8 cellular contexts compared by ENCODE assay signal in genomic region chr2:196987298-196987653, GRCh38.
DNase-seq lines count a peak whose midpoint lies in the region; ATAC-seq, FAIRE-seq and TF ChIP-seq lines count a peak whose summit lies in the region.

No MANE protein-coding gene starts in this region.

- H3K27ac Mint-ChIP-seq in stimulated activated naive CD8-positive, alpha-beta T cell treated with anti-CD3 and anti-CD28 coated beads, Interleukin-15, Interleukin-2, amounts not matched to agents 100 ng/mL and 50 ng/mL, for 24 hours: peak overlapping the region; percentile 97
- peak overlapping the region; percentile 97 for H3K27ac Mint-ChIP-seq in activated T-helper 17 cell treated with anti-CD3 and anti-CD28 coated beads, Interleukin-2, amount 50 U/mL, for 72 hours

- peaks cover under 1% of the 10 kb centered on the region for H3K36me3 ChIP-seq in lower lobe of right lung

- no peaks in the 10 kb centered on the region for H3K9me3 Mint-ChIP-seq in stimulated activated naive CD8-positive, alpha-beta T cell treated with anti-CD3 and anti-CD28 coated beads, Interleukin-15, Interleukin-2, amounts not matched to agents 100 ng/mL and 50 ng/mL, for 24 hours
- no peaks in the 10 kb centered on the region for H3K9me3 Mint-ChIP-seq in activated T-helper 17 cell treated with anti-CD3 and anti-CD28 coated beads, Interleukin-2, amount 50 U/mL, for 72 hours

- no peak for DNase-seq in stimulated activated naive CD8-positive, alpha-beta T cell treated with anti-CD3 and anti-CD28 coated beads, Interleukin-15, Interleukin-2, amounts not matched to agents 100 U/mL and 50 U/mL, for 24 hours
- no peak for DNase-seq in lower lobe of right lung
- no peak for DNase-seq in GM12891 (ENCODE audit: insufficient read length, low spot score)
- no peak for DNase-seq in NCI-H1048 (lab: John Stamatoyannopoulos, UW)
- DNase-seq in NOMO-1 treated with dmso at 0.1 percent for 144 hours (lab: John Stamatoyannopoulos, UW; ENCODE audit: unreplicated experiment): no peak
- no peak for DNase-seq in GM20000 (ENCODE audit: low spot score)

- peaks cover 10% of the 10 kb centered on the region for H3K4me1 ChIP-seq in lower lobe of right lung

- H3K27me3 ChIP-seq in lower lobe of right lung (ENCODE audit: low read depth): no peaks in the 10 kb centered on the region

- H3K4me1 Mint-ChIP-seq in stimulated activated naive CD8-positive, alpha-beta T cell treated with anti-CD3 and anti-CD28 coated beads, Interleukin-15, Interleukin-2, amounts not matched to agents 100 ng/mL and 50 ng/mL, for 24 hours (ENCODE audit: low read depth): peaks cover 82% of the 10 kb centered on the region
- peaks cover 35% of the 10 kb centered on the region for H3K4me1 Mint-ChIP-seq in activated T-helper 17 cell treated with anti-CD3 and anti-CD28 coated beads, Interleukin-2, amount 50 U/mL, for 72 hours

- no peak for ATAC-seq in stimulated activated naive CD8-positive, alpha-beta T cell treated with anti-CD3 and anti-CD28 coated beads, Interleukin-15, Interleukin-2, amounts not matched to agents 100 U/mL and 50 U/mL, for 24 hours
- no peak for ATAC-seq in activated T-helper 17 cell treated with anti-CD3 and anti-CD28 coated beads, Interleukin-2, amount 50 U/mL, for 72 hours (replicated peaks)
- no peak for ATAC-seq in lower lobe of right lung

- no peak for TF ChIP-seq POLR2A in GM12891 (IDR thresholded peaks at IDR 0.05; ENCODE audit: low read depth, low read length)

- no peak for FAIRE-seq in GM12891 (lab: Jason Lieb, UNC)

- no peaks in the 10 kb centered on the region for H3K9me3 ChIP-seq in lower lobe of right lung

- intact Hi-C loops in lower lobe of right lung (cut with DNase I): no loop called here

- no peaks in the 10 kb centered on the region for H3K27me3 Mint-ChIP-seq in stimulated activated naive CD8-positive, alpha-beta T cell treated with anti-CD3 and anti-CD28 coated beads, Interleukin-15, Interleukin-2, amounts not matched to agents 100 ng/mL and 50 ng/mL, for 24 hours
- no peaks in the 10 kb centered on the region for H3K27me3 Mint-ChIP-seq in activated T-helper 17 cell treated with anti-CD3 and anti-CD28 coated beads, Interleukin-2, amount 50 U/mL, for 72 hours

- no peak overlapping the region for H3K4me3 ChIP-seq in lower lobe of right lung

- peak overlapping the region; percentile 12 for H3K27ac ChIP-seq in lower lobe of right lung

- peaks cover 68% of the 10 kb centered on the region for H3K36me3 Mint-ChIP-seq in stimulated activated naive CD8-positive, alpha-beta T cell treated with anti-CD3 and anti-CD28 coated beads, Interleukin-15, Interleukin-2, amounts not matched to agents 100 ng/mL and 50 ng/mL, for 24 hours (ENCODE audit: low read depth)
- peaks cover 75% of the 10 kb centered on the region for H3K36me3 Mint-ChIP-seq in activated T-helper 17 cell treated with anti-CD3 and anti-CD28 coated beads, Interleukin-2, amount 50 U/mL, for 72 hours (ENCODE audit: low read depth)

- TF ChIP-seq CTCF in lower lobe of right lung (IDR thresholded peaks at IDR 0.05): no peak
- TF ChIP-seq CTCF in GM20000 (IDR thresholded peaks at IDR 0.05; ENCODE audit: extremely low read depth, missing control alignments): no peak

- peak overlapping the region; percentile 79 for H3K4me3 Mint-ChIP-seq in stimulated activated naive CD8-positive, alpha-beta T cell treated with anti-CD3 and anti-CD28 coated beads, Interleukin-15, Interleukin-2, amounts not matched to agents 100 ng/mL and 50 ng/mL, for 24 hours
- H3K4me3 Mint-ChIP-seq in activated T-helper 17 cell treated with anti-CD3 and anti-CD28 coated beads, Interleukin-2, amount 50 U/mL, for 72 hours: peak overlapping the region; percentile 72

TF ChIP-seq in GM12891, 5 proteins besides CTCF, POLR2A, EP300 and RAD21:
- TF ChIP-seq POU2F2 (IDR thresholded peaks at IDR 0.05; ENCODE audit: low read depth, low read length): no peak
- TF ChIP-seq PAX5 (IDR thresholded peaks at IDR 0.05; ENCODE audit: insufficient read depth, low read length, severe bottlenecking): no peak
- TF ChIP-seq TAF1 (IDR thresholded peaks at IDR 0.05; ENCODE audit: low read depth, low read length): no peak
- no peak for TF ChIP-seq SPI1 (IDR thresholded peaks at IDR 0.05; ENCODE audit: low read depth, low read length)
- no peak for TF ChIP-seq POLR2AphosphoS5 (IDR thresholded peaks at IDR 0.05; ENCODE audit: low read depth, low read length)
